Comparison of ENCODE assay signal across 16 cellular contexts in the genomic region with DNA sequence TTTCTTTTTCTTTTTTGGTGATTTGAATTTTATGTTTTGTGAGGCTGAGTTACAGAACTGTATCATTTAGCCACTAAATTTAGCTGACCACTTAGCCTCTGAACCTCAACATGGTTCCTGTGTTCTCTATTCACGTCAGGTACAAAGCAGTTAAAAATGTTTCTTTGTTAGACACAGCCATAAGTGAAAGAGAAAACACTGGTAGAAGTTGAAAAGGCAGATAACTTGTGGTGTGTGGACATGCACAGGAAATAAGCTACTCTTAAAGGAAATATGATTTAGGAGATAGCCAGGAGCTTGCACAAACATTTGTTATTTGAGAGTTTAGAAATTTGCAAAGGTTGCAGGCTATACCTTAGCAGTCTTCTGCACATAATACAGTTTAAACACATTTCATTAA.
DNase-seq lines count a peak whose midpoint lies in the region; ATAC-seq and TF ChIP-seq lines count a peak whose summit lies in the region.
"Had no signal": no experiment of that assay in that cellular context is flagged by ENCODE, and none has a peak within 500 bp of the region (broad histone marks: within the 10 kb centered on the region; RNA-seq: fewer than 3 reads in every experiment).

No MANE protein-coding gene starts in this region.

- H3K18ac ChIP-seq in trophoblast cell (ENCODE audit: low read length): no peak overlapping the region

- H3K4me3 Mint-ChIP-seq in activated CD4-positive, alpha-beta memory T cell treated with anti-CD3 and anti-CD28 coated beads, Interleukin-2, amount 10 ng/mL, durations not matched to agents 7 days and 5 days: peak overlapping the region; percentile 32
- no peak overlapping the region for H3K4me3 Mint-ChIP-seq in activated CD4-positive, alpha-beta memory T cell treated with anti-CD3 and anti-CD28 coated beads for 36 hours
- H3K4me3 Mint-ChIP-seq in T-helper 17 cell: peak overlapping the region; percentile 68
- peak overlapping the region; percentile 38 to 74 (median 67) for H3K4me3 Mint-ChIP-seq in naive thymus-derived CD8-positive, alpha-beta T cell
- H3K4me3 Mint-ChIP-seq: dendritic cell treated with granulocyte-macrophage colony-stimulating factor and Interleukin-4, amounts not matched to agents 40 ng/mL and 50 ng/mL, for 4 days; nephron had no signal

- peaks cover 40% of the 10 kb centered on the region for H3K4me1 Mint-ChIP-seq in activated CD4-positive, alpha-beta memory T cell treated with anti-CD3 and anti-CD28 coated beads, Interleukin-2, amount 10 ng/mL, durations not matched to agents 7 days and 5 days
- peaks cover 55% of the 10 kb centered on the region for H3K4me1 Mint-ChIP-seq in activated CD4-positive, alpha-beta memory T cell treated with anti-CD3 and anti-CD28 coated beads for 36 hours (ENCODE audit: low read depth)
- H3K4me1 Mint-ChIP-seq in T-helper 17 cell: peaks cover 31% of the 10 kb centered on the region
- peaks cover 19 to 78% (median 77%) of the 10 kb centered on the region in 4 donors for H3K4me1 Mint-ChIP-seq in naive thymus-derived CD8-positive, alpha-beta T cell
- H3K4me1 Mint-ChIP-seq: nephron had no signal

- H2BK5ac ChIP-seq in trophoblast cell (ENCODE audit: low read depth, low read length, poor library complexity): no peak overlapping the region

- POLR2A ChIA-PET in activated CD4-positive, alpha-beta memory T cell treated with anti-CD3 and anti-CD28 coated beads, Interleukin-2, amount 10 ng/mL, durations not matched to agents 7 days and 5 days (lab: Charles Lee): interaction anchor here (0.6 to 2.4 kb wide), 8 partner anchors 15 to 184 kb away, joined by 3 to 21 read pairs (median 4); no protein-coding TSS in a partner anchor
- POLR2A ChIA-PET in activated CD4-positive, alpha-beta memory T cell treated with anti-CD3 and anti-CD28 coated beads for 36 hours (lab: Charles Lee): no interaction called here
- POLR2A ChIA-PET in naive thymus-derived CD8-positive, alpha-beta T cell (lab: Charles Lee): interaction anchor here (1.6 to 6.3 kb wide), 3 partner anchors 19 to 172 kb away, joined by 4 to 43 read pairs (median 5); no protein-coding TSS in a partner anchor

- TF ChIP-seq CTCF in breast epithelium (IDR thresholded peaks at IDR 0.05): no peak

- H3K9me3 ChIP-seq in T-helper 17 cell (ENCODE audit: control insufficient read depth, low read length, poor library complexity, severe bottlenecking) (no peaks in the 10 kb centered on the region), breast epithelium (no peaks in the 10 kb centered on the region), trophoblast cell (ENCODE audit: insufficient read depth, low read depth, low read length) (no peaks in the 10 kb centered on the region)
- H3K9me3 ChIP-seq: A549, sigmoid colon had no signal

- H2BK120ac ChIP-seq in trophoblast cell (ENCODE audit: insufficient read depth, low read length, poor library complexity): no peak overlapping the region

- H3K4ac ChIP-seq in trophoblast cell (ENCODE audit: low read depth, low read length): no peak overlapping the region

- peak overlapping the region; percentile 93 for H3K27ac Mint-ChIP-seq in activated CD4-positive, alpha-beta memory T cell treated with anti-CD3 and anti-CD28 coated beads, Interleukin-2, amount 10 ng/mL, durations not matched to agents 7 days and 5 days
- H3K27ac Mint-ChIP-seq in activated CD4-positive, alpha-beta memory T cell treated with anti-CD3 and anti-CD28 coated beads for 36 hours: no peak overlapping the region
- peak overlapping the region; percentile 84 for H3K27ac Mint-ChIP-seq in T-helper 17 cell
- H3K27ac Mint-ChIP-seq in naive thymus-derived CD8-positive, alpha-beta T cell: peak overlapping the region; percentile 75 to 96 (median 89)
- H3K27ac Mint-ChIP-seq: dendritic cell treated with granulocyte-macrophage colony-stimulating factor and Interleukin-4, amounts not matched to agents 40 ng/mL and 50 ng/mL, for 4 days; nephron had no signal

- H3K4me1 ChIP-seq in breast epithelium (no peaks in the 10 kb centered on the region), trophoblast cell (ENCODE audit: control insufficient read depth in 1 of 2, insufficient read depth in 2 of 2, low read length in 2 of 2) (peaks cover 7 to 8% of the 10 kb centered on the region in 2 experiments)
- H3K4me1 ChIP-seq: sigmoid colon had no signal

- H3K79me2 ChIP-seq in trophoblast cell (ENCODE audit: control insufficient read depth, insufficient read depth, low read length, poor library complexity): no peaks in the 10 kb centered on the region

- H3K9ac ChIP-seq in trophoblast cell (ENCODE audit: low read length): no peak overlapping the region

- TF ChIP-seq POLR2A in breast epithelium (IDR thresholded peaks at IDR 0.05): no peak

- no peak for DNase-seq in activated CD4-positive, alpha-beta memory T cell treated with anti-CD3 and anti-CD28 coated beads, Interleukin-2, amount 10 ng/mL, durations not matched to agents 7 days and 5 days
- no peak for DNase-seq in activated CD4-positive, alpha-beta memory T cell treated with anti-CD3 and anti-CD28 coated beads for 36 hours
- DNase-seq in T-helper 17 cell (no peak), breast epithelium (ENCODE audit: low spot score in 2 of 2) (no peak), trophoblast cell (no peak)
- DNase-seq in naive thymus-derived CD8-positive, alpha-beta T cell: peak in 2 of 10 donors; percentile 38 to 46
- DNase-seq in stimulated activated CD8-positive, alpha-beta memory T cell treated with anti-CD3 and anti-CD28 coated beads, Interleukin-4, amount 100 ng/mL, for 48 hours: no peak
- DNase-seq: foreskin melanocyte, left colon, NCI-H524, SIG-M5, sigmoid colon had no signal

- H3K14ac ChIP-seq in trophoblast cell (ENCODE audit: low read length): no peak overlapping the region

- no peak overlapping the region for H2AK5ac ChIP-seq in trophoblast cell (ENCODE audit: low read length)

- peaks cover 0 to 35% of the 10 kb centered on the region in 2 donors for H3K27me3 ChIP-seq in breast epithelium
- no peaks in the 10 kb centered on the region for H3K27me3 ChIP-seq in trophoblast cell (ENCODE audit: insufficient read depth, low read length)
- H3K27me3 ChIP-seq: sigmoid colon had no signal

- H3K36me3 Mint-ChIP-seq in activated CD4-positive, alpha-beta memory T cell treated with anti-CD3 and anti-CD28 coated beads, Interleukin-2, amount 10 ng/mL, durations not matched to agents 7 days and 5 days (ENCODE audit: low read depth): no peaks in the 10 kb centered on the region
- H3K36me3 Mint-ChIP-seq in activated CD4-positive, alpha-beta memory T cell treated with anti-CD3 and anti-CD28 coated beads for 36 hours: no peaks in the 10 kb centered on the region
- H3K36me3 Mint-ChIP-seq in T-helper 17 cell (ENCODE audit: low read depth): no peaks in the 10 kb centered on the region
- H3K36me3 Mint-ChIP-seq in naive thymus-derived CD8-positive, alpha-beta T cell: no peaks in the 10 kb centered on the region

- H3K27me3 Mint-ChIP-seq in activated CD4-positive, alpha-beta memory T cell treated with anti-CD3 and anti-CD28 coated beads, Interleukin-2, amount 10 ng/mL, durations not matched to agents 7 days and 5 days: no peaks in the 10 kb centered on the region
- H3K27me3 Mint-ChIP-seq in activated CD4-positive, alpha-beta memory T cell treated with anti-CD3 and anti-CD28 coated beads for 36 hours: no peaks in the 10 kb centered on the region
- H3K27me3 Mint-ChIP-seq in T-helper 17 cell: no peaks in the 10 kb centered on the region
- H3K27me3 Mint-ChIP-seq in naive thymus-derived CD8-positive, alpha-beta T cell: no peaks in the 10 kb centered on the region
- H3K27me3 Mint-ChIP-seq: dendritic cell treated with granulocyte-macrophage colony-stimulating factor and Interleukin-4, amounts not matched to agents 40 ng/mL and 50 ng/mL, for 4 days had no signal

- no peak overlapping the region for H4K12ac ChIP-seq in trophoblast cell (ENCODE audit: low read depth, low read length)

- no peaks in the 10 kb centered on the region for H3K79me1 ChIP-seq in trophoblast cell (ENCODE audit: low read length)

- intact Hi-C loops in activated CD4-positive, alpha-beta memory T cell treated with anti-CD3 and anti-CD28 coated beads for 36 hours (cut with micrococcal nuclease): no loop called here
- intact Hi-C loops in breast epithelium (cut with DNase I; ENCODE audit: low total_unique reads): no loop called here

- no peak overlapping the region for H4K8ac ChIP-seq in trophoblast cell (ENCODE audit: low read depth, low read length)

- no peaks in the 10 kb centered on the region for H3K36me3 ChIP-seq in breast epithelium
- H3K36me3 ChIP-seq in trophoblast cell (ENCODE audit: control insufficient read depth in 1 of 2, insufficient read depth in 2 of 2, low read length in 2 of 2): no peaks in the 10 kb centered on the region
- H3K36me3 ChIP-seq: sigmoid colon had no signal

- ATAC-seq in GM21786 (IDR thresholded peaks at IDR 0.05; ENCODE audit: unreplicated experiment): peak; percentile 43
- peak; percentile 77 for ATAC-seq in T-helper 17 cell
- ATAC-seq in naive thymus-derived CD8-positive, alpha-beta T cell: peak; percentile 59 to 78
- ATAC-seq: A549, left colon had no signal

- H3K9me3 Mint-ChIP-seq in activated CD4-positive, alpha-beta memory T cell treated with anti-CD3 and anti-CD28 coated beads, Interleukin-2, amount 10 ng/mL, durations not matched to agents 7 days and 5 days: no peaks in the 10 kb centered on the region
- no peaks in the 10 kb centered on the region for H3K9me3 Mint-ChIP-seq in activated CD4-positive, alpha-beta memory T cell treated with anti-CD3 and anti-CD28 coated beads for 36 hours
- peaks cover 0 to 2% (median 0%) of the 10 kb centered on the region in 9 donors for H3K9me3 Mint-ChIP-seq in naive thymus-derived CD8-positive, alpha-beta T cell
- H3K9me3 Mint-ChIP-seq: dendritic cell treated with granulocyte-macrophage colony-stimulating factor and Interleukin-4, amounts not matched to agents 40 ng/mL and 50 ng/mL, for 4 days; nephron had no signal

- no peak overlapping the region for H2AFZ ChIP-seq in trophoblast cell (ENCODE audit: insufficient read depth, low read length, poor library complexity)

- H3K4me3 ChIP-seq in breast epithelium: no peak overlapping the region
- no peak overlapping the region for H3K4me3 ChIP-seq in trophoblast cell (ENCODE audit: low read depth, low read length)
- H3K4me3 ChIP-seq: A549, sigmoid colon had no signal

- no peak overlapping the region for H4K91ac ChIP-seq in trophoblast cell (ENCODE audit: low read depth, low read length)

- H3K23ac ChIP-seq in trophoblast cell (ENCODE audit: low read length): no peak overlapping the region

- H3K4me2 ChIP-seq in trophoblast cell (ENCODE audit: low read length): no peak overlapping the region
- H3K4me2 ChIP-seq: A549 had no signal

- H2BK12ac ChIP-seq in trophoblast cell (ENCODE audit: low read length): no peak overlapping the region

- no CpG with 5 or more reads among the region's 1 CpG for WGBS in trophoblast cell (ENCODE audit: extremely low coverage, insufficient coverage, insufficient read length)

- CTCF ChIA-PET in activated CD4-positive, alpha-beta memory T cell treated with anti-CD3 and anti-CD28 coated beads, Interleukin-2, amount 10 ng/mL, durations not matched to agents 7 days and 5 days (lab: Charles Lee): interaction anchor here (0.6 to 5.1 kb wide), 6 partner anchors 13 to 184 kb away, joined by 3 to 32 read pairs (median 3); no protein-coding TSS in a partner anchor
- CTCF ChIA-PET in activated CD4-positive, alpha-beta memory T cell treated with anti-CD3 and anti-CD28 coated beads for 36 hours (lab: Charles Lee): interaction anchor here (2.9 kb wide), 1 partner anchor 185 kb away, joined by 13 read pairs; no protein-coding TSS in a partner anchor

- no peak overlapping the region for H3K27ac ChIP-seq in breast epithelium
- no peak overlapping the region for H3K27ac ChIP-seq in trophoblast cell (ENCODE audit: low read depth, low read length)
- H3K27ac ChIP-seq: A549, sigmoid colon had no signal
